In the genomic region with DNA sequence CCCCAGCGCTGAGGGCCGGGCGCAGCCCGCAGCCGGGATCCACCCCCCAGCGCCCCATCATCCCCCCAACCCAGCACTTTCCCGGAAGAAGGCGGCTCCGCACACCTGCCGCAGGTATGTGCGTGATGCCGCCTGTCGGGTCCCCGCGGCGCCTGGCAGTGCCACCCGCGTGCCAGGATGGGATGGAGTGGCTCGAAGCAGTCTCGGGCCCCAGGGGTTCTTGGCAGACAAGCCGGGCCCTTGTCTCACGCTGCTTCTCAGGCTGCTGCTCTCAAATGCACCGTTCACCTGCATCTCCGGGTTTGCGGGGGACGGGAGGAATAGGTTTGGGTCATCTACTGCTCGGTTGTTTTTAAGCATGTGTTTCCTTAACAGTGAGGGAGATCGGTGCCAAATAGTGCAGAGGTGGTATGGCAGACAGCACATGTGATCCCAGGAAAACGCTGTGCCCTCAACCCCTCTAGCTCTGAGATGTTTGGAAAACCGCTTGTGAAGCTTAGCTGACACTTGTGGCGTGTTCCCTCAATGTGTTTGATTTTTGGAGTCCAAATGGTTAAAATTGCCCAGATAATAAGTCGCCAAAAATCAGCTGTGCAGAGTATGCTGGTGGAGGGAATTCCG, we compare ENCODE assay signal across 8 cellular contexts. TPM values are rescaled to one million over a fixed set of nuclear protein-coding genes. Genes with fewer than 3 reads are reported as not detected.
DNase-seq lines count a peak whose midpoint lies in the region; ATAC-seq and TF ChIP-seq lines count a peak whose summit lies in the region.

No MANE protein-coding gene starts in this region.

- no peak for ATAC-seq in HG03460 (IDR thresholded peaks at IDR 0.05; ENCODE audit: unreplicated experiment)

- no peaks in the 10 kb centered on the region for H3K27me3 ChIP-seq in endodermal cell (ENCODE audit: control insufficient read depth, insufficient read depth, low read length, poor library complexity, severe bottlenecking)
- no peaks in the 10 kb centered on the region for H3K27me3 ChIP-seq in mucosa of rectum (ENCODE audit: control insufficient read depth in 2 of 2, insufficient read depth in 2 of 2, low read length in 2 of 2)
- no peaks in the 10 kb centered on the region for H3K27me3 ChIP-seq in tibial artery

- intact Hi-C loops in tibial artery (cut with DNase I; ENCODE audit: low total_unique reads), result loop anchor here (2.0 kb wide), 2 partner anchors 75 to 439 kb away; no protein-coding TSS in a partner anchor

- H3K27ac ChIP-seq in endodermal cell (ENCODE audit: low read depth, low read length), result no peak overlapping the region
- peak overlapping the region; percentile 97 for H3K27ac ChIP-seq in mucosa of rectum (ENCODE audit: low read depth in 2 of 2, low read length in 2 of 2)
- peak overlapping the region; percentile 95 to 98 for H3K27ac ChIP-seq in tibial artery

- TF ChIP-seq EP300 in Ishikawa (IDR thresholded peaks at IDR 0.05; ENCODE audit: borderline replicate concordance), result no peak

- TF ChIP-seq RAD21 in Ishikawa (IDR thresholded peaks at IDR 0.05; ENCODE audit: low read depth), result no peak

- peak; percentile 63 for DNase-seq in DMS 273 (lab: John Stamatoyannopoulos, UW; ENCODE audit: unreplicated experiment)
- no peak for DNase-seq in DMS 273 treated with DMSO at 0.1 percent for 48 hours (lab: John Stamatoyannopoulos, UW)
- DNase-seq in activated CD4-positive, CD25-positive, alpha-beta regulatory T cell treated with anti-CD3 and anti-CD28 coated beads, Interleukin-2, amount 50 U/mL, for 16 hours (ENCODE audit: low read depth, low spot score), result peak; percentile 10
- DNase-seq in endodermal cell, result peak; percentile 78
- peak in 1 of 2 donors; percentile 76 for DNase-seq in tibial artery

- H3K4me3 Mint-ChIP-seq in endodermal cell, result peak overlapping the region; percentile 86

- H3K36me3 ChIP-seq in endodermal cell (ENCODE audit: control insufficient read depth, insufficient read depth, low read length) (peaks cover 10% of the 10 kb centered on the region), mucosa of rectum (ENCODE audit: control insufficient read depth in 2 of 2, insufficient read depth in 2 of 2, low read length in 2 of 2) (peaks cover 4 to 8% of the 10 kb centered on the region in 2 donors), tibial artery (no peaks in the 10 kb centered on the region)

- WGBS in endodermal cell (ENCODE audit: insufficient coverage in 1 of 2, insufficient read length in 1 of 2), 2 experiments, result 3 to 12% methylated on average over 12 to 33 of the region's 33 CpGs

- peaks cover 10% of the 10 kb centered on the region for H3K36me3 Mint-ChIP-seq in endodermal cell (ENCODE audit: low read depth)

- H3K4me1 ChIP-seq in endodermal cell (ENCODE audit: control insufficient read depth, insufficient read depth, low read length) (peaks cover 20% of the 10 kb centered on the region), mucosa of rectum (ENCODE audit: control insufficient read depth in 2 of 2, insufficient read depth in 2 of 2, low read length in 2 of 2) (peaks cover 22 to 25% of the 10 kb centered on the region in 2 donors), tibial artery (peaks cover 0 to 47% (median 28%) of the 10 kb centered on the region in 4 donors)

- H3K4me1 Mint-ChIP-seq in endodermal cell, result peaks cover 28% of the 10 kb centered on the region

- no peaks in the 10 kb centered on the region for H3K9me3 ChIP-seq in endodermal cell (ENCODE audit: control insufficient read depth, low read length)
- no peaks in the 10 kb centered on the region for H3K9me3 ChIP-seq in mucosa of rectum (ENCODE audit: control insufficient read depth in 2 of 2, low read length in 2 of 2)
- H3K9me3 ChIP-seq in tibial artery, result no peaks in the 10 kb centered on the region

- H3K27ac Mint-ChIP-seq in endodermal cell, result peak overlapping the region; percentile 93

- peak; percentile 29 for TF ChIP-seq CTCF in endodermal cell (conservative IDR thresholded peaks at IDR 0.05)
- no peak for TF ChIP-seq CTCF in tibial artery (IDR thresholded peaks at IDR 0.05)

- H3K9me3 Mint-ChIP-seq in endodermal cell, result no peaks in the 10 kb centered on the region

- H3K4me3 ChIP-seq in endodermal cell (ENCODE audit: low read length) (peak overlapping the region; percentile 83), mucosa of rectum (ENCODE audit: low read length in 2 of 2) (peak overlapping the region; percentile 96 to 99), tibial artery (peak overlapping the region; percentile 84 to 90)

- peaks cover 2% of the 10 kb centered on the region for H3K27me3 Mint-ChIP-seq in endodermal cell (ENCODE audit: insufficient read depth)

- H3K9ac ChIP-seq in endodermal cell (ENCODE audit: extremely low read depth, low read length, poor library complexity, severe bottlenecking), result peak overlapping the region; percentile 76
- H3K9ac ChIP-seq in mucosa of rectum (ENCODE audit: low read depth in 1 of 2, low read length in 2 of 2), result peak overlapping the region; percentile 78 to 100

TF ChIP-seq in Ishikawa, 13 proteins besides CTCF, POLR2A, EP300 and RAD21:
- TF ChIP-seq NFIC (IDR thresholded peaks at IDR 0.05) (peak; percentile 39; the same call in 1 of the 2 replicates), ZBTB7A (IDR thresholded peaks at IDR 0.05; ENCODE audit: low read depth) (no peak), TCF12 (IDR thresholded peaks at IDR 0.05; ENCODE audit: low read depth) (peak; percentile 52; the same call in 1 of the 2 replicates), TAF1 (IDR thresholded peaks at IDR 0.05; ENCODE audit: low read depth) (no peak), YY1 (IDR thresholded peaks at IDR 0.05; ENCODE audit: low read depth) (no peak), CREB1 (IDR thresholded peaks at IDR 0.05; ENCODE audit: low read depth) (no peak), TEAD4 (IDR thresholded peaks at IDR 0.05) (peak; percentile 7; the same call in 1 of the 2 replicates), CEBPB (IDR thresholded peaks at IDR 0.05) (no peak), EGR1 (IDR thresholded peaks at IDR 0.05) (no peak), FOXM1 (IDR thresholded peaks at IDR 0.05; ENCODE audit: borderline replicate concordance, low read depth) (no peak)
- TF ChIP-seq, protein P1, sequence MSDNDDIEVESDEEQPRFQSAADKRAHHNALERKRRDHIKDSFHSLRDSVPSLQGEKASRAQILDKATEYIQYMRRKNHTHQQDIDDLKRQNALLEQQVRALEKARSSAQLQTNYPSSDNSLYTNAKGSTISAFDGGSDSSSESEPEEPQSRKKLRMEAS (IDR thresholded peaks at IDR 0.05), result peak; percentile 38; the same call in 1 of the 2 replicates
- TF ChIP-seq, protein P2, sequence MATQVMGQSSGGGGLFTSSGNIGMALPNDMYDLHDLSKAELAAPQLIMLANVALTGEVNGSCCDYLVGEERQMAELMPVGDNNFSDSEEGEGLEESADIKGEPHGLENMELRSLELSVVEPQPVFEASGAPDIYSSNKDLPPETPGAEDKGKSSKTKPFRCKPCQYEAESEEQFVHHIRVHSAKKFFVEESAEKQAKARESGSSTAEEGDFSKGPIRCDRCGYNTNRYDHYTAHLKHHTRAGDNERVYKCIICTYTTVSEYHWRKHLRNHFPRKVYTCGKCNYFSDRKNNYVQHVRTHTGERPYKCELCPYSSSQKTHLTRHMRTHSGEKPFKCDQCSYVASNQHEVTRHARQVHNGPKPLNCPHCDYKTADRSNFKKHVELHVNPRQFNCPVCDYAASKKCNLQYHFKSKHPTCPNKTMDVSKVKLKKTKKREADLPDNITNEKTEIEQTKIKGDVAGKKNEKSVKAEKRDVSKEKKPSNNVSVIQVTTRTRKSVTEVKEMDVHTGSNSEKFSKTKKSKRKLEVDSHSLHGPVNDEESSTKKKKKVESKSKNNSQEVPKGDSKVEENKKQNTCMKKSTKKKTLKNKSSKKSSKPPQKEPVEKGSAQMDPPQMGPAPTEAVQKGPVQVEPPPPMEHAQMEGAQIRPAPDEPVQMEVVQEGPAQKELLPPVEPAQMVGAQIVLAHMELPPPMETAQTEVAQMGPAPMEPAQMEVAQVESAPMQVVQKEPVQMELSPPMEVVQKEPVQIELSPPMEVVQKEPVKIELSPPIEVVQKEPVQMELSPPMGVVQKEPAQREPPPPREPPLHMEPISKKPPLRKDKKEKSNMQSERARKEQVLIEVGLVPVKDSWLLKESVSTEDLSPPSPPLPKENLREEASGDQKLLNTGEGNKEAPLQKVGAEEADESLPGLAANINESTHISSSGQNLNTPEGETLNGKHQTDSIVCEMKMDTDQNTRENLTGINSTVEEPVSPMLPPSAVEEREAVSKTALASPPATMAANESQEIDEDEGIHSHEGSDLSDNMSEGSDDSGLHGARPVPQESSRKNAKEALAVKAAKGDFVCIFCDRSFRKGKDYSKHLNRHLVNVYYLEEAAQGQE (IDR thresholded peaks at IDR 0.05; ENCODE audit: low read depth), result no peak
- TF ChIP-seq, protein P3, sequence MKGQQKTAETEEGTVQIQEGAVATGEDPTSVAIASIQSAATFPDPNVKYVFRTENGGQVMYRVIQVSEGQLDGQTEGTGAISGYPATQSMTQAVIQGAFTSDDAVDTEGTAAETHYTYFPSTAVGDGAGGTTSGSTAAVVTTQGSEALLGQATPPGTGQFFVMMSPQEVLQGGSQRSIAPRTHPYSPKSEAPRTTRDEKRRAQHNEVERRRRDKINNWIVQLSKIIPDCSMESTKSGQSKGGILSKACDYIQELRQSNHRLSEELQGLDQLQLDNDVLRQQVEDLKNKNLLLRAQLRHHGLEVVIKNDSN (IDR thresholded peaks at IDR 0.05), result no peak

RNA-seq across cellular contexts. Expression of a gene that starts 0.8 kb away (rescaled TPM):
- total RNA-seq in endodermal cell, result 10 to 100 TPM; 25.8 to 30.2 TPM
- 8.4 TPM for polyA plus RNA-seq in endodermal cell (2013, experiment 1 of 2)
- 6.5 TPM for polyA plus RNA-seq in endodermal cell (2013, experiment 2 of 2)
